In the genomic region with DNA sequence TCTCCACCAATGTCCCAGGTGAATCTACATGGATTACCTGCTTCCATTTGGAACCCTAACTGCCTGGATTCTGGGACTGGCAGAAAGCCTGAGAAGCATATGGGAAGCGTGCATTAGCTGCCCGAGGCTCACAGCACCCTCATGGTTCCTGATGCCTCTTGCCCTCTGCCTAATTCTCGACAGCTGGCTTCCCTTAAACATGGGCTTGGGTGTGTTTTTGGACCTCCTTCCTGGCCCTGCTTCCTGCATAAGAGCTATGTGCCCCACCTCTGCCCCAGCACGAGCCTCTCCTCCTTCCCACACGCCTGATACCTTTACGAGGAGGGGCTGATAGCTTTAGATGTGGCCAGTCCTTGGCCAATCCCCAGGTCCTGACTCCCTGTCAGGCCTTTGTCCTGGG, we compare ENCODE assay signal across 1 cellular context.
TF ChIP-seq lines count a peak whose summit lies in the region.

No MANE protein-coding gene starts in this region.

TF ChIP-seq in H1, 55 proteins besides CTCF, POLR2A, EP300 and RAD21:
- TF ChIP-seq JUND (IDR thresholded peaks at IDR 0.05; ENCODE audit: low read length) (no peak), GTF2F1 (IDR thresholded peaks at IDR 0.05; ENCODE audit: borderline replicate concordance, low read depth, low read length) (no peak), POU5F1 (IDR thresholded peaks at IDR 0.05; ENCODE audit: low read depth, low read length) (no peak), EZH2 (IDR thresholded peaks at IDR 0.05; ENCODE audit: low read depth, low read length, severe bottlenecking) (no peak), CREB1 (IDR thresholded peaks at IDR 0.05) (no peak)
